In genomic region chr3:114080201-114080600, GRCh38 we compare ENCODE assay signal across 18 cellular contexts.
"Had no signal": no experiment of that assay in that cellular context is flagged by ENCODE, and none has a peak within 500 bp of the region (broad histone marks: within the 10 kb centered on the region; RNA-seq: fewer than 3 reads in every experiment).

No MANE protein-coding gene starts in this region.

- H3K9me3 Mint-ChIP-seq: activated naive CD8-positive, alpha-beta T cell treated with anti-CD3 and anti-CD28 coated beads for 36 hours; activated T-helper 1 cell treated with anti-CD3 and anti-CD28 coated beads, Interleukin-12 subunit alpha, Interleukin-12 subunit beta, Interleukin-2, Interleukin-4 antibody, amounts not matched to agents 30 ng/mL and 10 ng/mL and 1 ng/mL, durations not matched to agents 14 hours and 24 hours and 36 hours; memory B cell; naive B cell; neural crest cell; stimulated activated naive CD8-positive, alpha-beta T cell treated with anti-CD3 and anti-CD28 coated beads, Interleukin-15, Interleukin-2, amounts not matched to agents 100 ng/mL and 50 ng/mL, for 24 hours had no signal

- H3K4me1 Mint-ChIP-seq: activated naive CD8-positive, alpha-beta T cell treated with anti-CD3 and anti-CD28 coated beads for 36 hours; memory B cell had no signal

- H3K4me3 Mint-ChIP-seq: activated naive CD8-positive, alpha-beta T cell treated with anti-CD3 and anti-CD28 coated beads for 36 hours; activated T-helper 1 cell treated with anti-CD3 and anti-CD28 coated beads, Interleukin-12 subunit alpha, Interleukin-12 subunit beta, Interleukin-2, Interleukin-4 antibody, amounts not matched to agents 30 ng/mL and 10 ng/mL and 1 ng/mL, durations not matched to agents 14 hours and 24 hours and 36 hours; memory B cell; naive B cell; neural crest cell; stimulated activated naive CD8-positive, alpha-beta T cell treated with anti-CD3 and anti-CD28 coated beads, Interleukin-15, Interleukin-2, amounts not matched to agents 100 ng/mL and 50 ng/mL, for 24 hours had no signal

- H3K9me3 ChIP-seq: left lung, mucosa of descending colon, suprapubic skin had no signal

- H3K4me3 ChIP-seq: left lung, mucosa of descending colon, suprapubic skin had no signal

- H3K27me3 ChIP-seq: brain microvascular endothelial cell, left lung, suprapubic skin had no signal

- H3K4me1 ChIP-seq: left lung, suprapubic skin had no signal

- FAIRE-seq: endometrium, keratinocyte had no signal

- H3K27ac Mint-ChIP-seq: activated naive CD8-positive, alpha-beta T cell treated with anti-CD3 and anti-CD28 coated beads for 36 hours; activated T-helper 1 cell treated with anti-CD3 and anti-CD28 coated beads, Interleukin-12 subunit alpha, Interleukin-12 subunit beta, Interleukin-2, Interleukin-4 antibody, amounts not matched to agents 30 ng/mL and 10 ng/mL and 1 ng/mL, durations not matched to agents 14 hours and 24 hours and 36 hours; memory B cell; stimulated activated naive CD8-positive, alpha-beta T cell treated with anti-CD3 and anti-CD28 coated beads, Interleukin-15, Interleukin-2, amounts not matched to agents 100 ng/mL and 50 ng/mL, for 24 hours had no signal

- H3K27ac ChIP-seq: brain microvascular endothelial cell, suprapubic skin, WERI-Rb-1 had no signal

- DNase-seq: activated CD4-positive, alpha-beta T cell treated with anti-CD3 and anti-CD28 coated beads, Interleukin-2, amount 50 U/mL, for 4 hours; activated naive CD8-positive, alpha-beta T cell treated with anti-CD3 and anti-CD28 coated beads for 36 hours; cortex of kidney; left lung; mucosa of descending colon; naive B cell; retina; trophoblast cell; WERI-Rb-1 had no signal

- H3K27me3 Mint-ChIP-seq: activated naive CD8-positive, alpha-beta T cell treated with anti-CD3 and anti-CD28 coated beads for 36 hours; memory B cell; naive B cell; stimulated activated naive CD8-positive, alpha-beta T cell treated with anti-CD3 and anti-CD28 coated beads, Interleukin-15, Interleukin-2, amounts not matched to agents 100 ng/mL and 50 ng/mL, for 24 hours had no signal

- ATAC-seq: esophagus mucosa, left lung, mucosa of descending colon had no signal
